ENCODE assay signal across 21 cellular contexts in genomic region chr13:43411741-43412140, GRCh38.
DNase-seq lines count a peak whose midpoint lies in the region; ATAC-seq lines count a peak whose summit lies in the region.
"Had no signal": no experiment of that assay in that cellular context is flagged by ENCODE, and none has a peak within 500 bp of the region (broad histone marks: within the 10 kb centered on the region; RNA-seq: fewer than 3 reads in every experiment).

No MANE protein-coding gene starts in this region.

- H3K27ac Mint-ChIP-seq in activated CD8-positive, alpha-beta T cell treated with anti-CD3 and anti-CD28 coated beads, Interleukin-2, amount 10 ng/mL, durations not matched to agents 7 days and 5 days = no peak overlapping the region
- H3K27ac Mint-ChIP-seq: dendritic cell treated with granulocyte-macrophage colony-stimulating factor and Interleukin-4, amounts not matched to agents 40 ng/mL and 50 ng/mL, for 4 days had no signal

- H3K4me3 Mint-ChIP-seq in activated CD8-positive, alpha-beta T cell treated with anti-CD3 and anti-CD28 coated beads, Interleukin-2, amount 10 ng/mL, durations not matched to agents 7 days and 5 days = no peak overlapping the region
- H3K4me3 Mint-ChIP-seq: dendritic cell treated with granulocyte-macrophage colony-stimulating factor and Interleukin-4, amounts not matched to agents 40 ng/mL and 50 ng/mL, for 4 days had no signal

- POLR2A ChIA-PET in activated CD8-positive, alpha-beta T cell treated with anti-CD3 and anti-CD28 coated beads, Interleukin-2, amount 10 ng/mL, durations not matched to agents 7 days and 5 days (lab: Charles Lee) = no interaction called here

- CTCF ChIA-PET in activated CD8-positive, alpha-beta T cell treated with anti-CD3 and anti-CD28 coated beads, Interleukin-2, amount 10 ng/mL, durations not matched to agents 7 days and 5 days (lab: Charles Lee) = no interaction called here

- H3K27ac ChIP-seq in substantia nigra (ENCODE audit: low read depth, low read length, poor library complexity, severe bottlenecking) = peak overlapping the region; percentile 72
- H3K27ac ChIP-seq: HL-60, left lung, parathyroid adenoma, WERI-Rb-1 had no signal

- no peaks in the 10 kb centered on the region for H3K4me1 Mint-ChIP-seq in activated CD8-positive, alpha-beta T cell treated with anti-CD3 and anti-CD28 coated beads, Interleukin-2, amount 10 ng/mL, durations not matched to agents 7 days and 5 days (ENCODE audit: low read depth)

- ATAC-seq in activated CD8-positive, alpha-beta T cell treated with anti-CD3 and anti-CD28 coated beads, Interleukin-2, amount 10 ng/mL, durations not matched to agents 7 days and 5 days = no peak
- ATAC-seq: esophagus mucosa, K562, left lung had no signal

- DNase-seq in NCI-H1105 (lab: John Stamatoyannopoulos, UW) (peak; percentile 53), anterior cingulate cortex (lab: John Stamatoyannopoulos, UW) (peak in 35 of 58 donors; percentile 3 to 57 (median 29)), hypothalamus (lab: John Stamatoyannopoulos, UW) (peak in 35 of 51 donors; percentile 3 to 68 (median 28)), substantia nigra (lab: John Stamatoyannopoulos, UW) (peak in 40 of 49 donors; percentile 4 to 75 (median 37)), DMS79 treated with DMSO at 0.1 percent for 48 hours (lab: John Stamatoyannopoulos, UW) (no peak), GM19240 (ENCODE audit: insufficient read length, low spot score) (no peak)
- DNase-seq in activated CD8-positive, alpha-beta T cell treated with anti-CD3 and anti-CD28 coated beads, Interleukin-2, amount 10 ng/mL, durations not matched to agents 7 days and 5 days = no peak
- DNase-seq: activated effector memory CD4-positive, alpha-beta T cell treated with Interleukin-2 at 50 U/mL for 16 hours; amniotic stem cell; BE2C; left lung; NCI-H1436 treated with DMSO at 0.1 percent for 48 hours; NCI-H526 treated with DMSO at 0.1 percent for 48 hours; stomach; SW 1271; WERI-Rb-1 had no signal

- H3K27me3 Mint-ChIP-seq in activated CD8-positive, alpha-beta T cell treated with anti-CD3 and anti-CD28 coated beads, Interleukin-2, amount 10 ng/mL, durations not matched to agents 7 days and 5 days (ENCODE audit: low read depth) = peaks cover 7% of the 10 kb centered on the region
- H3K27me3 Mint-ChIP-seq: dendritic cell treated with granulocyte-macrophage colony-stimulating factor and Interleukin-4, amounts not matched to agents 40 ng/mL and 50 ng/mL, for 4 days had no signal

- H3K36me3 Mint-ChIP-seq in activated CD8-positive, alpha-beta T cell treated with anti-CD3 and anti-CD28 coated beads, Interleukin-2, amount 10 ng/mL, durations not matched to agents 7 days and 5 days (ENCODE audit: low read depth) = no peaks in the 10 kb centered on the region

- no peaks in the 10 kb centered on the region for H3K9me3 Mint-ChIP-seq in activated CD8-positive, alpha-beta T cell treated with anti-CD3 and anti-CD28 coated beads, Interleukin-2, amount 10 ng/mL, durations not matched to agents 7 days and 5 days (ENCODE audit: insufficient read depth)

Comparison
In these comparisons a context has a peak if more than half of its experiments do, and no peak if none do; other contexts are left out.
1. DNase-seq: peak in NCI-H1105 (single experiment), anterior cingulate cortex (35 of 58), hypothalamus (35 of 51) and substantia nigra (40 of 49); none in DMS79 treated with DMSO at 0.1 percent for 48 hours (single experiment), activated CD8-positive, alpha-beta T cell treated with anti-CD3 and anti-CD28 coated beads, Interleukin-2, amount 10 ng/mL, durations not matched to agents 7 days and 5 days (single experiment) and GM19240 (single experiment).